10 cellular contexts compared by ENCODE assay signal in genomic region chr1:10968411-10968826, GRCh38. TPM values are rescaled to one million over a fixed set of nuclear protein-coding genes. Genes with fewer than 3 reads are reported as not detected.
DNase-seq lines count a peak whose midpoint lies in the region; ATAC-seq and TF ChIP-seq lines count a peak whose summit lies in the region.
"Had no signal": no experiment of that assay in that cellular context is flagged by ENCODE, and none has a peak within 500 bp of the region (broad histone marks: within the 10 kb centered on the region; RNA-seq: fewer than 3 reads in every experiment).

No MANE protein-coding gene starts in this region.

- peak overlapping the region; percentile 34 for H3K4me3 ChIP-seq in AG10803 (ENCODE audit: low read length)

- H3K9me3 Mint-ChIP-seq in activated T-helper 1 cell treated with anti-CD3 and anti-CD28 coated beads, Interleukin-12 subunit alpha, Interleukin-12 subunit beta, Interleukin-2, Interleukin-4 antibody, amounts not matched to agents 30 ng/mL and 10 ng/mL and 1 ng/mL, durations not matched to agents 14 hours and 24 hours and 36 hours: no peaks in the 10 kb centered on the region
- H3K9me3 Mint-ChIP-seq: activated naive CD8-positive, alpha-beta T cell treated with anti-CD3 and anti-CD28 coated beads for 36 hours had no signal

- DNase-seq in AG10803 (ENCODE audit: low read depth): no peak
- DNase-seq in NCI-H1417 (lab: John Stamatoyannopoulos, UW): peak; percentile 94 to 99 (median 95)
- DNase-seq in SHP77 treated with DMSO at 0.1 percent for 48 hours (lab: John Stamatoyannopoulos, UW): peak; percentile 76
- DNase-seq in left lobe of liver (ENCODE audit: low spot score): no peak
- no peak for DNase-seq in activated T-helper 1 cell treated with anti-CD3 and anti-CD28 coated beads, Interleukin-12 subunit alpha, Interleukin-12 subunit beta, Interleukin-2, Interleukin-4 antibody, amounts not matched to agents 30 ng/mL and 10 ng/mL and 1 ng/mL, durations not matched to agents 14 hours and 24 hours and 36 hours (ENCODE audit: low spot score)
- DNase-seq: activated naive CD8-positive, alpha-beta T cell treated with anti-CD3 and anti-CD28 coated beads for 36 hours; glutamatergic neuron had no signal

- peaks cover 15% of the 10 kb centered on the region for H3K4me1 Mint-ChIP-seq in activated T-helper 1 cell treated with anti-CD3 and anti-CD28 coated beads, Interleukin-12 subunit alpha, Interleukin-12 subunit beta, Interleukin-2, Interleukin-4 antibody, amounts not matched to agents 30 ng/mL and 10 ng/mL and 1 ng/mL, durations not matched to agents 14 hours and 24 hours and 36 hours (ENCODE audit: low read depth)

- peaks cover 30% of the 10 kb centered on the region for H3K27me3 Mint-ChIP-seq in activated T-helper 1 cell treated with anti-CD3 and anti-CD28 coated beads, Interleukin-12 subunit alpha, Interleukin-12 subunit beta, Interleukin-2, Interleukin-4 antibody, amounts not matched to agents 30 ng/mL and 10 ng/mL and 1 ng/mL, durations not matched to agents 14 hours and 24 hours and 36 hours (ENCODE audit: insufficient read depth)

- no peak for TF ChIP-seq CTCF in AG10803 (conservative IDR thresholded peaks at IDR 0.05; ENCODE audit: low read length)

- intact Hi-C loops in activated T-helper 1 cell treated with anti-CD3 and anti-CD28 coated beads, Interleukin-12 subunit alpha, Interleukin-12 subunit beta, Interleukin-2, Interleukin-4 antibody, amounts not matched to agents 30 ng/mL and 10 ng/mL and 1 ng/mL, durations not matched to agents 14 hours and 24 hours and 36 hours (cut with micrococcal nuclease): no loop called here

- no peak overlapping the region for H3K4me3 Mint-ChIP-seq in activated T-helper 1 cell treated with anti-CD3 and anti-CD28 coated beads, Interleukin-12 subunit alpha, Interleukin-12 subunit beta, Interleukin-2, Interleukin-4 antibody, amounts not matched to agents 30 ng/mL and 10 ng/mL and 1 ng/mL, durations not matched to agents 14 hours and 24 hours and 36 hours
- H3K4me3 Mint-ChIP-seq: activated naive CD8-positive, alpha-beta T cell treated with anti-CD3 and anti-CD28 coated beads for 36 hours had no signal

- H3K27ac Mint-ChIP-seq in activated T-helper 1 cell treated with anti-CD3 and anti-CD28 coated beads, Interleukin-12 subunit alpha, Interleukin-12 subunit beta, Interleukin-2, Interleukin-4 antibody, amounts not matched to agents 30 ng/mL and 10 ng/mL and 1 ng/mL, durations not matched to agents 14 hours and 24 hours and 36 hours: no peak overlapping the region
- H3K27ac Mint-ChIP-seq: activated naive CD8-positive, alpha-beta T cell treated with anti-CD3 and anti-CD28 coated beads for 36 hours had no signal

- no peaks in the 10 kb centered on the region for H3K36me3 Mint-ChIP-seq in activated T-helper 1 cell treated with anti-CD3 and anti-CD28 coated beads, Interleukin-12 subunit alpha, Interleukin-12 subunit beta, Interleukin-2, Interleukin-4 antibody, amounts not matched to agents 30 ng/mL and 10 ng/mL and 1 ng/mL, durations not matched to agents 14 hours and 24 hours and 36 hours (ENCODE audit: low read depth)
- H3K36me3 Mint-ChIP-seq: activated naive CD8-positive, alpha-beta T cell treated with anti-CD3 and anti-CD28 coated beads for 36 hours had no signal

- ATAC-seq in left lobe of liver: peak; percentile 54
- no peak for ATAC-seq in HG02852 (IDR thresholded peaks at IDR 0.05; ENCODE audit: unreplicated experiment)
- ATAC-seq in GM21786 (IDR thresholded peaks at IDR 0.05; ENCODE audit: unreplicated experiment): no peak
- ATAC-seq in activated CD4-positive, CD25-positive, alpha-beta regulatory T cell treated with anti-CD3 and anti-CD28 coated beads, Interleukin-2, amount 50 U/mL, for 24 hours: no peak

RNA-seq across cellular contexts. Expression of gene TARDBP, which starts 44.0 kb away (rescaled TPM):
- total RNA-seq in left lobe of liver: 59.1 TPM
- total RNA-seq in activated T-helper 1 cell treated with anti-CD3 and anti-CD28 coated beads, Interleukin-12 subunit alpha, Interleukin-12 subunit beta, Interleukin-2, Interleukin-4 antibody, amounts not matched to agents 30 ng/mL and 10 ng/mL and 1 ng/mL, durations not matched to agents 14 hours and 24 hours and 36 hours: 197 TPM in 2 replicates

Comparison
In these comparisons a context has a peak if more than half of its experiments do, and no peak if none do; other contexts are left out.
1. DNase-seq: peak in NCI-H1417 (3 of 3) and SHP77 treated with DMSO at 0.1 percent for 48 hours (single experiment); none in AG10803 (single experiment), left lobe of liver (single experiment) and activated T-helper 1 cell treated with anti-CD3 and anti-CD28 coated beads, Interleukin-12 subunit alpha, Interleukin-12 subunit beta, Interleukin-2, Interleukin-4 antibody, amounts not matched to agents 30 ng/mL and 10 ng/mL and 1 ng/mL, durations not matched to agents 14 hours and 24 hours and 36 hours (single experiment).